In genomic region chr7:101154693-101155102, GRCh38 we compare ENCODE assay signal across 6 cellular contexts. TPM values are rescaled to one million over a fixed set of nuclear protein-coding genes. Genes with fewer than 3 reads are reported as not detected.
DNase-seq lines count a peak whose midpoint lies in the region; ATAC-seq and TF ChIP-seq lines count a peak whose summit lies in the region.

No MANE protein-coding gene starts in this region.

- TF ChIP-seq CTCF in mucosa of descending colon (IDR thresholded peaks at IDR 0.05), result no peak

- H3K9me3 ChIP-seq in mucosa of descending colon, result no peaks in the 10 kb centered on the region

- peaks cover 9% of the 10 kb centered on the region for H3K4me1 ChIP-seq in mucosa of descending colon (ENCODE audit: low read depth)

- no peak for DNase-seq in activated T-cell treated with anti-CD3 and anti-CD28 coated beads, Interleukin-2, amount 50 U/mL, for 4 hours
- DNase-seq in activated T-cell treated with anti-CD3 and anti-CD28 coated beads for 4 hours, result no peak
- DNase-seq in mucosa of descending colon, result peak in 2 of 3 donors; percentile 66 to 68
- DNase-seq in GM19240 (ENCODE audit: insufficient read length, low spot score), result no peak
- no peak for DNase-seq in stimulated activated CD4-positive, alpha-beta T cell treated with anti-CD3 and anti-CD28 coated beads, Interleukin-1b, Interleukin-23, amount 100 ng/mL, for 48 hours

- H3K36me3 Mint-ChIP-seq in activated T-cell treated with anti-CD3 and anti-CD28 coated beads, Interleukin-2, amount 50 U/mL, for 4 hours (ENCODE audit: insufficient read depth), result peaks cover 10% of the 10 kb centered on the region
- H3K36me3 Mint-ChIP-seq in activated naive CD8-positive, alpha-beta T cell, result peaks cover 4% of the 10 kb centered on the region

- H3K4me3 ChIP-seq in mucosa of descending colon, result peak overlapping the region; percentile 68

- no peaks in the 10 kb centered on the region for H3K36me3 ChIP-seq in mucosa of descending colon (ENCODE audit: low read depth)

- H3K4me3 Mint-ChIP-seq in activated T-cell treated with anti-CD3 and anti-CD28 coated beads, Interleukin-2, amount 50 U/mL, for 4 hours, result peak overlapping the region; percentile 81
- peak overlapping the region; percentile 81 for H3K4me3 Mint-ChIP-seq in activated naive CD8-positive, alpha-beta T cell

- intact Hi-C loops in mucosa of descending colon (cut with DNase I, micrococcal nuclease), result loop anchor here in 1 of 2 donors (10.0 kb wide), 1 partner anchor 130 kb away; no protein-coding TSS in a partner anchor

- H3K9me3 Mint-ChIP-seq in activated T-cell treated with anti-CD3 and anti-CD28 coated beads, Interleukin-2, amount 50 U/mL, for 4 hours, result no peaks in the 10 kb centered on the region
- no peaks in the 10 kb centered on the region for H3K9me3 Mint-ChIP-seq in activated naive CD8-positive, alpha-beta T cell (ENCODE audit: low read depth)

- peaks cover 2% of the 10 kb centered on the region for H3K27me3 Mint-ChIP-seq in activated T-cell treated with anti-CD3 and anti-CD28 coated beads, Interleukin-2, amount 50 U/mL, for 4 hours (ENCODE audit: low read depth)
- H3K27me3 Mint-ChIP-seq in activated naive CD8-positive, alpha-beta T cell, result peaks cover 2% of the 10 kb centered on the region

- H3K4me1 Mint-ChIP-seq in activated T-cell treated with anti-CD3 and anti-CD28 coated beads, Interleukin-2, amount 50 U/mL, for 4 hours (ENCODE audit: low read depth), result peaks cover 11% of the 10 kb centered on the region
- H3K4me1 Mint-ChIP-seq in activated naive CD8-positive, alpha-beta T cell (ENCODE audit: low read depth), result peaks cover 10% of the 10 kb centered on the region

- no peak overlapping the region for H3K27ac Mint-ChIP-seq in activated naive CD8-positive, alpha-beta T cell

- ATAC-seq in activated T-cell treated with anti-CD3 and anti-CD28 coated beads, Interleukin-2, amount 50 U/mL, for 4 hours, result peak; percentile 29 to 45
- ATAC-seq in mucosa of descending colon, result peak; percentile 70

RNA-seq across cellular contexts. Expression of gene AP1S1, which starts 0.4 kb away (rescaled TPM):
- total RNA-seq in activated T-cell treated with anti-CD3 and anti-CD28 coated beads, Interleukin-2, amount 50 U/mL, for 4 hours, result 10 to 100 TPM; 27.6 to 32.9 (median 28.3) TPM
- total RNA-seq in mucosa of descending colon, result 10 to 100 TPM; 32.3 to 83.6 (median 63.9) TPM

RNA-seq across cellular contexts. Expression of gene VGF, which starts 10.7 kb away (rescaled TPM):
- not detected for total RNA-seq in activated T-cell treated with anti-CD3 and anti-CD28 coated beads, Interleukin-2, amount 50 U/mL, for 4 hours
- total RNA-seq in mucosa of descending colon, result under 1 TPM; 0.38 to 0.84 (median 0.46) TPM

RNA-seq across cellular contexts. Expression of gene NAT16, which starts 25.4 kb away (rescaled TPM):
- not detected for total RNA-seq in activated T-cell treated with anti-CD3 and anti-CD28 coated beads, Interleukin-2, amount 50 U/mL, for 4 hours
- total RNA-seq in mucosa of descending colon, result not detected

RNA-seq across cellular contexts. Expression of gene SERPINE1, which starts 27.8 kb away (rescaled TPM):
- total RNA-seq in activated T-cell treated with anti-CD3 and anti-CD28 coated beads, Interleukin-2, amount 50 U/mL, for 4 hours, result under 1 TPM; 0.18 to 0.46 (median 0.33) TPM
- 1 to 10 TPM in 2 of 3 donors, under 1 TPM in 1; 0.55 to 2.9 (median 1.6) TPM for total RNA-seq in mucosa of descending colon

RNA-seq across cellular contexts. Expression of gene MOGAT3, which starts 46.1 kb away (rescaled TPM):
- not detected for total RNA-seq in activated T-cell treated with anti-CD3 and anti-CD28 coated beads, Interleukin-2, amount 50 U/mL, for 4 hours
- total RNA-seq in mucosa of descending colon, result 10 to 100 TPM; 27.9 to 66.2 (median 58.3) TPM

Comparison
In these comparisons a context has a peak if more than half of its experiments do, and no peak if none do; other contexts are left out.
1. DNase-seq: peak in mucosa of descending colon (2 of 3); none in activated T-cell treated with anti-CD3 and anti-CD28 coated beads, Interleukin-2, amount 50 U/mL, for 4 hours (single experiment), activated T-cell treated with anti-CD3 and anti-CD28 coated beads for 4 hours (single experiment), GM19240 (single experiment) and stimulated activated CD4-positive, alpha-beta T cell treated with anti-CD3 and anti-CD28 coated beads, Interleukin-1b, Interleukin-23, amount 100 ng/mL, for 48 hours (single experiment).